In the genomic region with DNA sequence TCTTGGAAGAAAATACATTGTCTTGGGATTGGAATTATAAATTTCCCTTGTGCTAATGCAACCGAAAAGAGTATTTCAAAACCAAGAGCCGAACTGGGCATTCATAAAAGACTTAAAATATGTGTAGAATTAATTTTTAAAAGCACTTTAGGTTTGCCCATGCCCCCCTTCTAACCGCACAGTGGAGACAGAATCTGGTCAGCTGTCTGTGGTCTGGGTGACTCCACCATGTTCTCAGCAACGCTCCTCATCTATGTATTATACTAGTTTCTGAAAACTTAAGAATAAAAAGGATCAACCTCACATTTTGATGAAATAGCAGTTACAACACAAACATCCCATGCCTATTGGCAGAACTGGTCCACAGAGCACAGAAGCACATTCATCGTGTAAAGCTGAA, we compare ENCODE assay signal across 20 cellular contexts.
DNase-seq lines count a peak whose midpoint lies in the region; ATAC-seq and TF ChIP-seq lines count a peak whose summit lies in the region.
"Had no signal": no experiment of that assay in that cellular context is flagged by ENCODE, and none has a peak within 500 bp of the region (broad histone marks: within the 10 kb centered on the region; RNA-seq: fewer than 3 reads in every experiment).

No MANE protein-coding gene starts in this region.

- ATAC-seq in GM18517 (IDR thresholded peaks at IDR 0.05; ENCODE audit: unreplicated experiment), result peak; percentile 59
- peak; percentile 72 for ATAC-seq in HG03175 (IDR thresholded peaks at IDR 0.05; ENCODE audit: unreplicated experiment)
- ATAC-seq in naive thymus-derived CD4-positive, alpha-beta T cell, result no peak
- no peak for ATAC-seq in GM21786 (IDR thresholded peaks at IDR 0.05; ENCODE audit: unreplicated experiment)

- no peaks in the 10 kb centered on the region for H3K4me1 ChIP-seq in naive thymus-derived CD4-positive, alpha-beta T cell (ENCODE audit: control insufficient read depth in 2 of 2, insufficient read depth in 2 of 2, low read length in 2 of 2)
- H3K4me1 ChIP-seq: Caco-2 had no signal

- peak overlapping the region; percentile 52 for H3K4me3 ChIP-seq in neural cell (ENCODE audit: low read length)
- no peak overlapping the region for H3K4me3 ChIP-seq in naive thymus-derived CD4-positive, alpha-beta T cell (ENCODE audit: low read length)
- H3K4me3 ChIP-seq: BLaER1 treated with 17β-estradiol and CSF1 and Interleukin-3, amounts not matched to agents 10 nM and 100 nM; SK-N-MC had no signal

- peak overlapping the region; percentile 59 for H3K4me2 ChIP-seq in neural cell (ENCODE audit: low read length)
- H3K4me2 ChIP-seq: BLaER1 treated with 17β-estradiol and CSF1 and Interleukin-3, amounts not matched to agents 10 nM and 100 nM had no signal

- TF ChIP-seq CTCF in neural cell (IDR thresholded peaks at IDR 0.05; ENCODE audit: poor library complexity, severe bottlenecking), result no peak

- no peaks in the 10 kb centered on the region for H3K9me3 Mint-ChIP-seq in naive thymus-derived CD4-positive, alpha-beta T cell
- H3K9me3 Mint-ChIP-seq: CD4-positive, alpha-beta memory T cell had no signal

- intact Hi-C loops in naive thymus-derived CD4-positive, alpha-beta T cell (cut with micrococcal nuclease), result no loop called here

- peak; percentile 30 for DNase-seq in RPMI8226
- DNase-seq in UCSD-AML1 (lab: John Stamatoyannopoulos, UW; ENCODE audit: unreplicated experiment), result no peak
- no peak for DNase-seq in NCI-H82 treated with DMSO at 0.1 percent for 48 hours (lab: John Stamatoyannopoulos, UW; ENCODE audit: unreplicated experiment)
- no peak for DNase-seq in naive thymus-derived CD4-positive, alpha-beta T cell
- DNase-seq: 8988T; Caco-2; CD4-positive, alpha-beta memory T cell; DMS 273 treated with DMSO at 0.1 percent for 48 hours; DMS79 treated with DMSO at 0.1 percent for 48 hours; Kasumi-1; NCI-H446; NCI-H526; Right ventricle myocardium superior; SW 1271 had no signal

- POLR2A ChIA-PET in naive thymus-derived CD4-positive, alpha-beta T cell (lab: Charles Lee), result no interaction called here

- peaks cover 56% of the 10 kb centered on the region for H3K79me2 ChIP-seq in neural cell (replicated peaks; ENCODE audit: insufficient read depth, low read length)

- TF ChIP-seq EP300 in neural cell (conservative IDR thresholded peaks at IDR 0.05; ENCODE audit: poor library complexity, severe bottlenecking), result no peak

- no peaks in the 10 kb centered on the region for H3K36me3 ChIP-seq in neural cell (ENCODE audit: insufficient read depth, low read length)
- H3K36me3 ChIP-seq in naive thymus-derived CD4-positive, alpha-beta T cell (ENCODE audit: control insufficient read depth in 2 of 3, insufficient read depth in 3 of 3, low read length in 3 of 3), result no peaks in the 10 kb centered on the region
- H3K36me3 ChIP-seq: BLaER1 treated with 17β-estradiol and CSF1 and Interleukin-3, amounts not matched to agents 10 nM and 100 nM had no signal

- no peaks in the 10 kb centered on the region for H3K9me2 ChIP-seq in neural cell (ENCODE audit: insufficient read depth, low read length)

- H3K9me3 ChIP-seq in neural cell (ENCODE audit: low read length), result no peaks in the 10 kb centered on the region
- no peaks in the 10 kb centered on the region for H3K9me3 ChIP-seq in naive thymus-derived CD4-positive, alpha-beta T cell (ENCODE audit: control insufficient read depth in 2 of 3, low read length in 3 of 3)
- H3K9me3 ChIP-seq: BLaER1 treated with 17β-estradiol and CSF1 and Interleukin-3, amounts not matched to agents 10 nM and 100 nM; Caco-2 had no signal

- no peaks in the 10 kb centered on the region for H4K20me1 ChIP-seq in neural cell (ENCODE audit: insufficient read depth)
- H4K20me1 ChIP-seq: BLaER1 treated with 17β-estradiol and CSF1 and Interleukin-3, amounts not matched to agents 10 nM and 100 nM had no signal

- H3K27ac Mint-ChIP-seq in naive thymus-derived CD4-positive, alpha-beta T cell, result no peak overlapping the region
- H3K27ac Mint-ChIP-seq: CD4-positive, alpha-beta memory T cell had no signal

- H3K4me3 Mint-ChIP-seq in naive thymus-derived CD4-positive, alpha-beta T cell, result no peak overlapping the region
- H3K4me3 Mint-ChIP-seq: CD4-positive, alpha-beta memory T cell had no signal

- no peak for TF ChIP-seq RAD21 in neural cell (conservative IDR thresholded peaks at IDR 0.05)

- peaks cover 21% of the 10 kb centered on the region for H3F3A ChIP-seq in neural cell (ENCODE audit: insufficient read depth, low read length, poor library complexity, severe bottlenecking)

- H2AFZ ChIP-seq in neural cell (ENCODE audit: low read depth, low read length), result no peak overlapping the region

- H3K4me1 Mint-ChIP-seq in naive thymus-derived CD4-positive, alpha-beta T cell, result no peaks in the 10 kb centered on the region

- H3K27me3 Mint-ChIP-seq in naive thymus-derived CD4-positive, alpha-beta T cell, result peaks cover 13 to 64% (median 31%) of the 10 kb centered on the region in 5 donors

- CTCF ChIA-PET in naive thymus-derived CD4-positive, alpha-beta T cell (lab: Charles Lee), result no interaction called here

- no peaks in the 10 kb centered on the region for H3K36me3 Mint-ChIP-seq in naive thymus-derived CD4-positive, alpha-beta T cell
- H3K36me3 Mint-ChIP-seq: CD4-positive, alpha-beta memory T cell had no signal

- H3K9ac ChIP-seq in neural cell (ENCODE audit: low read length), result peak overlapping the region; percentile 70
- H3K9ac ChIP-seq: BLaER1 treated with 17β-estradiol and CSF1 and Interleukin-3, amounts not matched to agents 10 nM and 100 nM had no signal

- no peaks in the 10 kb centered on the region for H3K27me3 ChIP-seq in neural cell (ENCODE audit: insufficient read depth, low read depth, low read length)
- no peaks in the 10 kb centered on the region for H3K27me3 ChIP-seq in naive thymus-derived CD4-positive, alpha-beta T cell (ENCODE audit: control insufficient read depth in 2 of 2, insufficient read depth in 2 of 2, low read length in 2 of 2)
- H3K27me3 ChIP-seq: BLaER1 treated with 17β-estradiol and CSF1 and Interleukin-3, amounts not matched to agents 10 nM and 100 nM had no signal

- H3K27ac ChIP-seq in neural cell (ENCODE audit: low read length), result peak overlapping the region; percentile 97
- no peak overlapping the region for H3K27ac ChIP-seq in naive thymus-derived CD4-positive, alpha-beta T cell (ENCODE audit: low read depth, low read length)
- H3K27ac ChIP-seq: BLaER1 treated with 17β-estradiol and CSF1 and Interleukin-3, amounts not matched to agents 10 nM and 100 nM; SK-N-MC had no signal

TF ChIP-seq in neural cell, 6 proteins besides CTCF, POLR2A, EP300 and RAD21:
- no peak for TF ChIP-seq TAF1 (IDR thresholded peaks at IDR 0.05; ENCODE audit: low read depth)
- TF ChIP-seq, protein P1, sequence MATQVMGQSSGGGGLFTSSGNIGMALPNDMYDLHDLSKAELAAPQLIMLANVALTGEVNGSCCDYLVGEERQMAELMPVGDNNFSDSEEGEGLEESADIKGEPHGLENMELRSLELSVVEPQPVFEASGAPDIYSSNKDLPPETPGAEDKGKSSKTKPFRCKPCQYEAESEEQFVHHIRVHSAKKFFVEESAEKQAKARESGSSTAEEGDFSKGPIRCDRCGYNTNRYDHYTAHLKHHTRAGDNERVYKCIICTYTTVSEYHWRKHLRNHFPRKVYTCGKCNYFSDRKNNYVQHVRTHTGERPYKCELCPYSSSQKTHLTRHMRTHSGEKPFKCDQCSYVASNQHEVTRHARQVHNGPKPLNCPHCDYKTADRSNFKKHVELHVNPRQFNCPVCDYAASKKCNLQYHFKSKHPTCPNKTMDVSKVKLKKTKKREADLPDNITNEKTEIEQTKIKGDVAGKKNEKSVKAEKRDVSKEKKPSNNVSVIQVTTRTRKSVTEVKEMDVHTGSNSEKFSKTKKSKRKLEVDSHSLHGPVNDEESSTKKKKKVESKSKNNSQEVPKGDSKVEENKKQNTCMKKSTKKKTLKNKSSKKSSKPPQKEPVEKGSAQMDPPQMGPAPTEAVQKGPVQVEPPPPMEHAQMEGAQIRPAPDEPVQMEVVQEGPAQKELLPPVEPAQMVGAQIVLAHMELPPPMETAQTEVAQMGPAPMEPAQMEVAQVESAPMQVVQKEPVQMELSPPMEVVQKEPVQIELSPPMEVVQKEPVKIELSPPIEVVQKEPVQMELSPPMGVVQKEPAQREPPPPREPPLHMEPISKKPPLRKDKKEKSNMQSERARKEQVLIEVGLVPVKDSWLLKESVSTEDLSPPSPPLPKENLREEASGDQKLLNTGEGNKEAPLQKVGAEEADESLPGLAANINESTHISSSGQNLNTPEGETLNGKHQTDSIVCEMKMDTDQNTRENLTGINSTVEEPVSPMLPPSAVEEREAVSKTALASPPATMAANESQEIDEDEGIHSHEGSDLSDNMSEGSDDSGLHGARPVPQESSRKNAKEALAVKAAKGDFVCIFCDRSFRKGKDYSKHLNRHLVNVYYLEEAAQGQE (IDR thresholded peaks at IDR 0.05; ENCODE audit: borderline replicate concordance), result no peak
- no peak for TF ChIP-seq MXI1 (conservative IDR thresholded peaks at IDR 0.05; ENCODE audit: poor library complexity, severe bottlenecking)
- no peak for TF ChIP-seq EZH2 (IDR thresholded peaks at IDR 0.05; ENCODE audit: borderline replicate concordance, insufficient read depth, low read length, poor library complexity, severe bottlenecking)
- TF ChIP-seq POLR2AphosphoS5 (IDR thresholded peaks at IDR 0.05), result no peak
- no peak for TF ChIP-seq SMC3 (conservative IDR thresholded peaks at IDR 0.05; ENCODE audit: poor library complexity)

Comparison
In these comparisons a context has a peak if more than half of its experiments do, and no peak if none do; other contexts are left out.
1. ATAC-seq: peak in GM18517 (single experiment) and HG03175 (single experiment); none in naive thymus-derived CD4-positive, alpha-beta T cell (single experiment) and GM21786 (single experiment).